Comparison of ENCODE assay signal across 8 cellular contexts in the genomic region with DNA sequence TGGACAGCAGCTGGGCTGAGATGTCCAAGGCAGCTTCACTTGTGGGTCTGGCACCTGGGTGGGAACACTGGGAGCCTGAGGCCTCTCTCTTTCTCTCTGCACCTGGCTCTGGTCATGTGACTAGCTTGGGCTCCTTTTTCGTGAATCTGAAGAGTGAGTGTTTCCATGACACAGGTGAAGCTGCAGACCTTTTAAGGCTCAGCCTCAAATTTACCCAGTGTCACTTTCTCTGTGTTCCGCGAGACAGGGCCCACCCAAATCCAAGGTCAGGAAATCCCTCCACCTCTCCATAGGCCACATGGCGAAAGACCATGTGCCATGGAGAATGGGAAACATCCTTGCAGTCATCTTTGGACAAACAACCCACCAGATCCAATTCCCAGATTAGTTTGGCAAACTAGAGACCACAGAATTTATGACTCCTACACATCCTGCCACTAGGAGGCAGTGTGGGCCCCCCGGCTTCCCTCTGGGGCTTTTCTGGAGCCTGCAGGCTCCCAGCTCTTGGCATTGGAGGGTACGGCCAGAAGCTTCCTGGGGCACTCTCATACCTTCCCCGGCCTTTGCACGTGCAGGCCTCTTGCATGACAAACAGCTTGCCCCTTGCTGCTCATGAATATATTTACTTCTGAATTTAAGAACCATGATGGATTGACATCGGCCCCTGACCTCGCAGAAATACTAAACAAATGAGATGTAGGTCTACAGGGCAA.
DNase-seq lines count a peak whose midpoint lies in the region; ATAC-seq and TF ChIP-seq lines count a peak whose summit lies in the region.

No MANE protein-coding gene starts in this region.

- H3K36me3 Mint-ChIP-seq in chondrocyte (ENCODE audit: low read depth), result no peaks in the 10 kb centered on the region

- no peaks in the 10 kb centered on the region for H3K9me3 ChIP-seq in mucosa of descending colon

- no peaks in the 10 kb centered on the region for H3K9me3 Mint-ChIP-seq in chondrocyte (ENCODE audit: low read depth)

- H3K27ac Mint-ChIP-seq in chondrocyte (ENCODE audit: unreplicated experiment), result no peak overlapping the region

- H3K4me1 Mint-ChIP-seq in chondrocyte (ENCODE audit: low read depth), result no peaks in the 10 kb centered on the region

- H3K4me3 ChIP-seq in GM12864 (ENCODE audit: low read depth, low read length) (no peak overlapping the region), mucosa of descending colon (no peak overlapping the region)

- H3K4me1 ChIP-seq in mucosa of descending colon (ENCODE audit: low read depth), result no peaks in the 10 kb centered on the region

- intact Hi-C loops in mucosa of descending colon (cut with DNase I, micrococcal nuclease), result loop anchor here in 1 of 2 donors (10.0 kb wide), 1 partner anchor 266 kb away; no protein-coding TSS in a partner anchor

- TF ChIP-seq CTCF in GM12864 (IDR thresholded peaks at IDR 0.05; ENCODE audit: low read depth, low read length, missing control alignments) (peak; percentile 81), chondrocyte (IDR thresholded peaks at IDR 0.05) (peak; percentile 90), mucosa of descending colon (IDR thresholded peaks at IDR 0.05) (peak; percentile 32)

- in situ Hi-C loops in ACHN (cut with HindIII; ENCODE audit: low pct_ligation_motif_present, low pct_unique_long_range_greater_than_20kb, low sequenced_read_pairs), result no loop called here

- H3K36me3 ChIP-seq in mucosa of descending colon (ENCODE audit: low read depth), result no peaks in the 10 kb centered on the region

- ATAC-seq in mucosa of descending colon (peak; percentile 53), HG03354 (IDR thresholded peaks at IDR 0.05; ENCODE audit: poor library complexity, severe bottlenecking, unreplicated experiment) (no peak), HG03432 (IDR thresholded peaks at IDR 0.05; ENCODE audit: unreplicated experiment) (no peak)

- no peak overlapping the region for H3K4me3 Mint-ChIP-seq in chondrocyte (ENCODE audit: unreplicated experiment)

- DNase-seq in ACHN, result peak; percentile 39
- DNase-seq in GM12864 (ENCODE audit: low read depth), result no peak
- DNase-seq in OCI-M1 (lab: John Stamatoyannopoulos, UW), result peak; percentile 26
- DNase-seq in chondrocyte (ENCODE audit: low spot score), result no peak
- peak in 2 of 3 donors; percentile 52 to 57 for DNase-seq in mucosa of descending colon
- no peak for DNase-seq in central memory CD4-positive, alpha-beta T cell

- peaks cover 7% of the 10 kb centered on the region for H3K27me3 Mint-ChIP-seq in chondrocyte (ENCODE audit: low read depth)

Comparison
In these comparisons a context has a peak if more than half of its experiments do, and no peak if none do; other contexts are left out.
1. DNase-seq: peak in ACHN (single experiment), OCI-M1 (single experiment) and mucosa of descending colon (2 of 3); none in GM12864 (single experiment), chondrocyte (single experiment) and central memory CD4-positive, alpha-beta T cell (single experiment).
2. CTCF ChIP-seq: peak in every context shown above with its lines; median percentile 90 in chondrocyte; 81 in GM12864; 32 in mucosa of descending colon.